ENCODE assay signal across 21 cellular contexts in the genomic region with DNA sequence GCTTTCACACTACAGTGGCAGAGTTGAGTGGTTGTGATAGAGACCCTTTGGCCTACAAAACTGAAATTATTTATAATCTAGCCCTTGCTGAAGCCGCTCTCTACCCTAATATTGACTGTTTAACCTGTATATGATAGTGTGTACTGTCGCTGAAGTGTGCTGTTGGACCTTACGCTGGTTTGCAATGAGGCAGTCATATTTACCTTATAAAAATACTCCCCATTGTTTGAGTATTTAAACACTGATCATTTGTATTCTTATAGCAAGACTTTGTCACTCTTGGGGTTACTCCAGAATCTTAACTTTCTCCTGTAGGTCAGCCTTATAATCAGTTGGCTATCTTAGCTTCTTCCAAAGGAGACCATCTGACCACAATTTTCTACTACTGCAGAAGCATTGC.
"Had no signal": no experiment of that assay in that cellular context is flagged by ENCODE, and none has a peak within 500 bp of the region (broad histone marks: within the 10 kb centered on the region; RNA-seq: fewer than 3 reads in every experiment).

No MANE protein-coding gene starts in this region.

- H3K4me1 ChIP-seq: SJCRH30 had no signal

- H3K27ac ChIP-seq: RWPE1, SJCRH30 had no signal

- H3K4me3 ChIP-seq: SJCRH30 had no signal

- ATAC-seq: HepG2, Panc1, SK-N-SH treated with all-trans-retinoic acid at 6 μM for 48 hours had no signal

- H3K27me3 ChIP-seq: SJCRH30 had no signal

- H3K9me3 ChIP-seq: SJCRH30 had no signal

- DNase-seq: Karpas-422, KG1, MM.1S, NCI-H1092 treated with DMSO at 0.1 percent for 48 hours, NCI-H1436, NCI-H187, NCI-H2029, NCI-H2081 treated with DMSO at 0.1 percent for 48 hours, NCI-H2171, NCI-H226, NCI-H446, NCI-H510A, NCI-H524 treated with DMSO at 0.1 percent for 48 hours, NCI-H69, NCI-H774, SHP77, SJCRH30 had no signal
